In the genomic region with DNA sequence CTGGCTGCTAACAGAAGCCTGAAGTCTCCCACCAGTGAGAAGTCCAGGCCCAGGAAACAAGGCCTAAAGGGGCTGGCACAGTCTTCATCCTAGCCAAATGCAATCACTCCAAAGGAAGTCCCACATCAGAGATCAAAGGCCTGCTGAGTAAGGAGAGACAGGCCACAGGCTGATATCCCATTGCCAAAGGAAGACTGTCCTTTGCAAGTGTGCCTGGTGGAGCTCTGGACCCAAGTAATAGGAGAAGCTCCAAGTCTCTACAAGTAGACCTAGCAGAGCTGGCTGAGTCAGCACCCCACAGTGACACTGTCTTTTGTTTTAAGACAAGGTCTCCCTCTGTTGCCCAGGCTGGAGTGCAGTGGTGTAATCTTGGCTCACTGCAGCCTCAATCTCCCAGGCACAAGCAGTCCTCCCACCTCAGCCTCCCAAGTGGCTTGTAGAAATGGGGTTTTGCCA, we compare ENCODE assay signal across 2 cellular contexts.
TF ChIP-seq lines count a peak whose summit lies in the region.

No MANE protein-coding gene starts in this region.

TF ChIP-seq in SK-N-SH, 30 proteins besides CTCF, POLR2A, EP300 and RAD21 (continued from another document):
- TF ChIP-seq USF1 (IDR thresholded peaks at IDR 0.05; ENCODE audit: borderline replicate concordance, low read depth) (no peak), TCF12 (IDR thresholded peaks at IDR 0.05) (no peak), PBX3 (IDR thresholded peaks at IDR 0.05) (no peak), EZH2phosphoT487 (IDR thresholded peaks at IDR 0.05; ENCODE audit: borderline replicate concordance, low read depth) (no peak), ZBTB33 (IDR thresholded peaks at IDR 0.05; ENCODE audit: borderline replicate concordance, low read depth) (no peak)

TF ChIP-seq in SK-N-SH treated with all-trans-retinoic acid at 6 μM for 48 hours, 23 proteins besides CTCF, POLR2A, EP300 and RAD21 (continued from another document):
- TF ChIP-seq CSRNP3 (CRISPR knock-in tag; IDR thresholded peaks at IDR 0.05) (no peak), ZNF565 (CRISPR knock-in tag; conservative IDR thresholded peaks at IDR 0.05; ENCODE audit: low read depth) (no peak), TCF4 (CRISPR knock-in tag; IDR thresholded peaks at IDR 0.05; ENCODE audit: borderline replicate concordance) (no peak)
- TF ChIP-seq, protein P1, sequence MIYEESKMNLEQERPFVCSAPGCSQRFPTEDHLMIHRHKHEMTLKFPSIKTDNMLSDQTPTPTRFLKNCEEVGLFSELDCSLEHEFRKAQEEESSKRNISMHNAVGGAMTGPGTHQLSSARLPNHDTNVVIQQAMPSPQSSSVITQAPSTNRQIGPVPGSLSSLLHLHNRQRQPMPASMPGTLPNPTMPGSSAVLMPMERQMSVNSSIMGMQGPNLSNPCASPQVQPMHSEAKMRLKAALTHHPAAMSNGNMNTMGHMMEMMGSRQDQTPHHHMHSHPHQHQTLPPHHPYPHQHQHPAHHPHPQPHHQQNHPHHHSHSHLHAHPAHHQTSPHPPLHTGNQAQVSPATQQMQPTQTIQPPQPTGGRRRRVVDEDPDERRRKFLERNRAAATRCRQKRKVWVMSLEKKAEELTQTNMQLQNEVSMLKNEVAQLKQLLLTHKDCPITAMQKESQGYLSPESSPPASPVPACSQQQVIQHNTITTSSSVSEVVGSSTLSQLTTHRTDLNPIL (CRISPR knock-in tag; IDR thresholded peaks at IDR 0.05; ENCODE audit: low read depth), result no peak
